Comparison of ENCODE assay signal across 8 cellular contexts in the genomic region with DNA sequence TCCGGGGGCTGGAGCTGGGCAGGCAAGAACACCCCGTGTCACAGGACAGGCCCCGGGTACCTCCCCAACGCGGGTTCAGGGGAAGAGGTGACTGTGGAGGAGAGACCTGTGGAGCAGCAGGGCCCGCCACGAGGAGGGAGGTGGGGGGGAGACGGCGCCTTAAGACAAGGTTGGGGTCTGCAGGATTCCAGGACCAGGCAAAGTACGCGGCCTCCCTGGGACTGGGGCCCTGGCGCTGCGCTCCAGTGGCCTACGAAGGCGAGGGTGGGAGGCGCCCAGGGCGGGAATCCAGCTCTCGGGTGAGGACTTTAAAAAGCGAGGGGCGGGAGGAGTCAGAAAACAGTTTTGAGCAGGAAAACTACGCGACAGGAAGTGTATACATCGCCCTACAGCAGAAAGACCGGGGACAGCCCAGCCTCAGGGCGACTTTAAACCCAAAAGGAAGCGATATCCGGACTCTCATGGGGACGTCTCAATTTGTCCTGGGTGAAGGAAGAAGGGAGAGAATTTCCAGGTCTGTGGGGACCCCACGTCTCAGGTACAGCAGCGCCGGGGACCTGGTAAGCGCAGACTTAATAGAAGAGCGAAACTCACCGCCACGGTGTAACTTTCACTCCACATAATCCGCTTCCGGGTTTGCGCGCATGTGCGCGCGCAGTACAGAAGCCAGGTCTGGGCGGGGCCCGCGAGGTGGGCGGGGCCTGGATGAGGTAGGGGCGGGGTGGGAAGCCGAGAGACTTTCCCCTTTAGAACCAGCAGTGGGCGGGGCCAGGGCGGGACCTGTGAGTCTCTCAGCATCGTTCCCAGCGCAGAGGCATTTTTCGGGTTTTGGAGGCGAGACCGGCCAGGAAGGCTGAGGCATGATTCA.
DNase-seq lines count a peak whose midpoint lies in the region; ATAC-seq and TF ChIP-seq lines count a peak whose summit lies in the region.

Gene ZNF83 (minus strand): TSS at position 638 of the 868 bp plus-strand sequence.

- H3K27ac ChIP-seq in KMS-11 (no peak within 1 kb of the TSS; the same call in 1 of the 2 replicates), RWPE1 (peak within 1 kb of the TSS; percentile 86)

- H3K9me3 Mint-ChIP-seq in nephron progenitor cell: peaks cover 11% of the 10 kb centered on the region
- H3K9me3 Mint-ChIP-seq in stimulated activated naive CD8-positive, alpha-beta T cell treated with anti-CD3 and anti-CD28 coated beads, Interleukin-15, Interleukin-2, amounts not matched to agents 100 ng/mL and 50 ng/mL, for 24 hours: peaks cover 15% of the 10 kb centered on the region

- H3K79me2 ChIP-seq in KMS-11 (ENCODE audit: insufficient read depth, low read depth): no peaks in the 10 kb centered on the region

- H3K4me3 Mint-ChIP-seq in nephron progenitor cell: peak within 1 kb of the TSS; percentile 95
- peak within 1 kb of the TSS; percentile 96 for H3K4me3 Mint-ChIP-seq in stimulated activated naive CD8-positive, alpha-beta T cell treated with anti-CD3 and anti-CD28 coated beads, Interleukin-15, Interleukin-2, amounts not matched to agents 100 ng/mL and 50 ng/mL, for 24 hours

- POLR2A ChIA-PET in RWPE1 (lab: Yijun Ruan, JAX; ENCODE audit: low non-redundant PET): no interaction called here

- no peak within 1 kb of the TSS for H3K4me3 ChIP-seq in KMS-11 (IDR thresholded peaks at IDR 0.05; ENCODE audit: insufficient read depth, low read depth, low read length)

- H3K27ac Mint-ChIP-seq in nephron progenitor cell: peak within 1 kb of the TSS; percentile 98
- H3K27ac Mint-ChIP-seq in stimulated activated naive CD8-positive, alpha-beta T cell treated with anti-CD3 and anti-CD28 coated beads, Interleukin-15, Interleukin-2, amounts not matched to agents 100 ng/mL and 50 ng/mL, for 24 hours: peak within 1 kb of the TSS; percentile 94

- peak within 1 kb of the TSS; percentile 21 for H3K4me2 ChIP-seq in KMS-11

- H3K4me1 Mint-ChIP-seq in nephron progenitor cell: peaks cover 48% of the 10 kb centered on the region
- peaks cover 13% of the 10 kb centered on the region for H3K4me1 Mint-ChIP-seq in stimulated activated naive CD8-positive, alpha-beta T cell treated with anti-CD3 and anti-CD28 coated beads, Interleukin-15, Interleukin-2, amounts not matched to agents 100 ng/mL and 50 ng/mL, for 24 hours (ENCODE audit: low read depth)

- H3K27me3 Mint-ChIP-seq in nephron progenitor cell (ENCODE audit: low read depth, poor library complexity): peaks cover 4% of the 10 kb centered on the region
- H3K27me3 Mint-ChIP-seq in stimulated activated naive CD8-positive, alpha-beta T cell treated with anti-CD3 and anti-CD28 coated beads, Interleukin-15, Interleukin-2, amounts not matched to agents 100 ng/mL and 50 ng/mL, for 24 hours: no peaks in the 10 kb centered on the region

- H3K9ac ChIP-seq in KMS-11: peak within 1 kb of the TSS; percentile 27; the same call in 1 of the 2 replicates

- H2AFZ ChIP-seq in KMS-11 (ENCODE audit: low read depth): peak within 1 kb of the TSS; percentile 41; the same call in 1 of the 2 replicates

- ATAC-seq in GM21717 (IDR thresholded peaks at IDR 0.05; ENCODE audit: unreplicated experiment): peak; percentile 86

- no peaks in the 10 kb centered on the region for H3K4me1 ChIP-seq in KMS-11 (ENCODE audit: low read depth, poor library complexity, severe bottlenecking)

- TF ChIP-seq CTCF in KMS-11 (conservative IDR thresholded peaks at IDR 0.05; ENCODE audit: low read depth, low read length) (no peak), RWPE1 (conservative IDR thresholded peaks at IDR 0.05; ENCODE audit: low read depth) (no peak), nephron progenitor cell (IDR thresholded peaks at IDR 0.05) (no peak)

- DNase-seq in DMS 273 treated with DMSO at 0.1 percent for 48 hours (lab: John Stamatoyannopoulos, UW) (peak; percentile 77), RWPE1 (ENCODE audit: low spot score) (peak; percentile 92), fibroblast of the conjunctiva (ENCODE audit: low read depth) (peak; percentile 83), nephron progenitor cell (peak; percentile 100)
- peak; percentile 92 for DNase-seq in activated effector memory CD4-positive, alpha-beta T cell treated with Interleukin-2 at 50 U/mL for 16 hours

- no peaks in the 10 kb centered on the region for H4K20me1 ChIP-seq in KMS-11 (ENCODE audit: insufficient read depth)

- no peaks in the 10 kb centered on the region for H3K27me3 ChIP-seq in KMS-11 (ENCODE audit: insufficient read depth, low read depth)

- H3K36me3 ChIP-seq in KMS-11 (ENCODE audit: insufficient read depth): no peaks in the 10 kb centered on the region

- CTCF ChIA-PET in RWPE1 (lab: Yijun Ruan, JAX): no interaction called here

- H3K36me3 Mint-ChIP-seq in nephron progenitor cell (ENCODE audit: low read depth): peaks cover 39% of the 10 kb centered on the region
- peaks cover 38% of the 10 kb centered on the region for H3K36me3 Mint-ChIP-seq in stimulated activated naive CD8-positive, alpha-beta T cell treated with anti-CD3 and anti-CD28 coated beads, Interleukin-15, Interleukin-2, amounts not matched to agents 100 ng/mL and 50 ng/mL, for 24 hours (ENCODE audit: low read depth)
